20 cellular contexts compared by ENCODE assay signal in the genomic region with DNA sequence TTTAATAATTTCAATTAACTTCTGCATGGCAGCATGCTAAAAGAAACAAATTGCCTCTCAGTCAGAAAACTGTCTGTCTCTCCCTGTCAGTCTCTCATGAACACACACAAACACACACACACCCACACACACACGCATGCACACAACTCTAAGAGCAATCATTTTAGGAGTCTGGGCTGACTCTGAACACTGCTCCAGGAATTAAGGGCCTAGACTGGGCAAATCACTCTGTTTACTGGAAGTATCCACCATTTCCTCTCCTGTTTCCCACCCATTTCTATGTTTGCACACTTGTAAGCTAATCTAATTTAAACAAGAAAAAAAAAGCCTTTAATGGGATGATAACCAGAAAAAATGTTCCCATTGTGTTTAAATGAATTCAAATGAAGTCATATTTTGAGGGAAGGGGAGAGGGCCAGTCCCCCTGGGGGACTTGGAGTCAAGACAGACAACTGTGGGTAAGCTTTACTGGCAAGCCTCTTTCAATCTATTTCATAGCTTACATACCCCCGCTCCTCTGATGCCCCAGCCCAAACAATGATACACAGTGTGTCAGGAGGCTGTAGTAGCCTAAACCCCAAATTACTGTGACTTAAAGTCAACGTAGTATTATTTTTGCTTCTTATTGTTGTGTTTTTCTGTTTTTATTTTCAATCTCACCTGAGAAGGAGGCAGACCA.
"Had no signal": no experiment of that assay in that cellular context is flagged by ENCODE, and none has a peak within 500 bp of the region (broad histone marks: within the 10 kb centered on the region; RNA-seq: fewer than 3 reads in every experiment).

No MANE protein-coding gene starts in this region.

- DNase-seq: activated B cell treated with CpG ODN at 0.5 μM for 24 hours; activated CD4-positive, alpha-beta T cell treated with anti-CD3 and anti-CD28 coated beads for 4 hours; activated CD4-positive, alpha-beta T cell treated with anti-CD3 and anti-CD28 coated beads, Interleukin-2, amount 50 U/mL, for 48 hours; activated CD8-positive, alpha-beta memory T cell treated with anti-CD3 and anti-CD28 coated beads, Interleukin-2, amount 50 U/mL, for 48 hours; activated naive CD4-positive, alpha-beta T cell treated with Interleukin-2 at 50 U/mL for 16 hours; activated naive CD8-positive, alpha-beta T cell treated with anti-CD3 and anti-CD28 coated beads for 36 hours; activated T-cell treated with anti-CD3 and anti-CD28 coated beads, Interleukin-2, amount 50 U/mL, for 48 hours; effector memory CD4-positive, alpha-beta T cell; foreskin keratinocyte; immature natural killer cell; spleen; stimulated activated CD4-positive, alpha-beta T cell treated with anti-CD3 and anti-CD28 coated beads, Interleukin-4, amount 100 ng/mL, for 1 hour; stimulated activated naive CD8-positive, alpha-beta T cell treated with anti-CD3 and anti-CD28 coated beads, Interleukin-15, Interleukin-2, amounts not matched to agents 100 U/mL and 50 U/mL, for 24 hours; T-helper 17 cell had no signal

- H3K4me3 ChIP-seq: hepatocyte, prostate gland, spleen had no signal

- H3K36me3 ChIP-seq: prostate gland, spleen had no signal

- H3K27ac Mint-ChIP-seq: activated B cell treated with CpG ODN at 0.5 μM for 24 hours; activated naive CD8-positive, alpha-beta T cell treated with anti-CD3 and anti-CD28 coated beads for 36 hours; immature natural killer cell; memory B cell; nephron; T-helper 17 cell had no signal

- H3K4me1 Mint-ChIP-seq: activated B cell treated with CpG ODN at 0.5 μM for 24 hours; activated naive CD8-positive, alpha-beta T cell treated with anti-CD3 and anti-CD28 coated beads for 36 hours; central memory CD8-positive, alpha-beta T cell; immature natural killer cell; memory B cell; nephron; T-helper 17 cell had no signal

- H3K4me1 ChIP-seq: prostate gland, spleen had no signal

- H3K4me3 Mint-ChIP-seq: activated B cell treated with CpG ODN at 0.5 μM for 24 hours; activated naive CD8-positive, alpha-beta T cell treated with anti-CD3 and anti-CD28 coated beads for 36 hours; central memory CD8-positive, alpha-beta T cell; immature natural killer cell; memory B cell; nephron; T-helper 17 cell had no signal

- H3K27me3 ChIP-seq: foreskin keratinocyte, hepatocyte, spleen had no signal

- ATAC-seq: foreskin keratinocyte; left lobe of liver; stimulated activated naive CD8-positive, alpha-beta T cell treated with anti-CD3 and anti-CD28 coated beads, Interleukin-15, Interleukin-2, amounts not matched to agents 100 U/mL and 50 U/mL, for 24 hours; T-helper 17 cell had no signal

- H3K27me3 Mint-ChIP-seq: activated B cell treated with CpG ODN at 0.5 μM for 24 hours; central memory CD8-positive, alpha-beta T cell; T-helper 17 cell had no signal

- H3K9me3 Mint-ChIP-seq: activated B cell treated with CpG ODN at 0.5 μM for 24 hours; activated naive CD8-positive, alpha-beta T cell treated with anti-CD3 and anti-CD28 coated beads for 36 hours; memory B cell; nephron had no signal

- H3K27ac ChIP-seq: foreskin keratinocyte, hepatocyte, prostate gland, spleen had no signal

- H3K36me3 Mint-ChIP-seq: activated naive CD8-positive, alpha-beta T cell treated with anti-CD3 and anti-CD28 coated beads for 36 hours; immature natural killer cell; memory B cell had no signal

- H3K9me3 ChIP-seq: prostate gland had no signal
